23 cellular contexts compared by ENCODE assay signal in genomic region chr10:11025978-11026377, GRCh38. TPM values are rescaled to one million over a fixed set of nuclear protein-coding genes. Genes with fewer than 3 reads are reported as not detected.
DNase-seq lines count a peak whose midpoint lies in the region; ATAC-seq and TF ChIP-seq lines count a peak whose summit lies in the region.
"Had no signal": no experiment of that assay in that cellular context is flagged by ENCODE, and none has a peak within 500 bp of the region (broad histone marks: within the 10 kb centered on the region; RNA-seq: fewer than 3 reads in every experiment).

No MANE protein-coding gene starts in this region.

- no peaks in the 10 kb centered on the region for H3K9me3 ChIP-seq in right atrium auricular region
- H3K9me3 ChIP-seq in heart left ventricle: no peaks in the 10 kb centered on the region
- no peaks in the 10 kb centered on the region for H3K9me3 ChIP-seq in esophagus muscularis mucosa
- H3K9me3 ChIP-seq in suprapubic skin: no peaks in the 10 kb centered on the region
- no peaks in the 10 kb centered on the region for H3K9me3 ChIP-seq in upper lobe of right lung
- H3K9me3 ChIP-seq: A549; BLaER1 treated with 17β-estradiol and CSF1 and Interleukin-3, amounts not matched to agents 10 nM and 100 nM; SJSA1 had no signal

- H3K4me3 ChIP-seq in right atrium auricular region (no peak overlapping the region), heart left ventricle (no peak overlapping the region), esophagus muscularis mucosa (no peak overlapping the region), suprapubic skin (no peak overlapping the region), upper lobe of right lung (no peak overlapping the region)
- H3K4me3 ChIP-seq: A549; BLaER1 treated with 17β-estradiol and CSF1 and Interleukin-3, amounts not matched to agents 10 nM and 100 nM; PC-9; SJSA1 had no signal

- ATAC-seq in heart left ventricle (no peak), HG02852 (IDR thresholded peaks at IDR 0.05; ENCODE audit: unreplicated experiment) (no peak), upper lobe of right lung (no peak)
- ATAC-seq in stimulated activated effector memory CD8-positive, alpha-beta T cell treated with anti-CD3 and anti-CD28 coated beads, Interleukin-12 subunit alpha, Interleukin-12 subunit beta, amount 100 ng/mL, for 72 hours: no peak
- ATAC-seq: A549 had no signal

- TF ChIP-seq EP300 in esophagus muscularis mucosa (IDR thresholded peaks at IDR 0.05) (no peak), suprapubic skin (IDR thresholded peaks at IDR 0.05) (no peak)

- no peaks in the 10 kb centered on the region for H3K27me3 ChIP-seq in right atrium auricular region
- H3K27me3 ChIP-seq in heart left ventricle: peaks cover 0 to 3% (median 0%) of the 10 kb centered on the region in 9 donors
- H3K27me3 ChIP-seq in esophagus muscularis mucosa: no peaks in the 10 kb centered on the region
- H3K27me3 ChIP-seq in suprapubic skin: peaks cover 8% of the 10 kb centered on the region
- H3K27me3 ChIP-seq in upper lobe of right lung: no peaks in the 10 kb centered on the region
- H3K27me3 ChIP-seq: SJSA1 had no signal

- no peak overlapping the region for H3K4me3 Mint-ChIP-seq in osteocyte (ENCODE audit: unreplicated experiment)
- H3K4me3 Mint-ChIP-seq in stimulated activated effector memory CD8-positive, alpha-beta T cell treated with anti-CD3 and anti-CD28 coated beads, Interleukin-12 subunit alpha, Interleukin-12 subunit beta, amount 100 ng/mL, for 72 hours: no peak overlapping the region
- H3K4me3 Mint-ChIP-seq: CD4-positive, alpha-beta T cell had no signal

- H3K4me1 ChIP-seq in right atrium auricular region (peaks cover 0 to 66% of the 10 kb centered on the region in 2 donors), heart left ventricle (peaks cover 0 to 76% (median 28%) of the 10 kb centered on the region in 12 donors), esophagus muscularis mucosa (peaks cover 20 to 48% (median 33%) of the 10 kb centered on the region in 4 donors), suprapubic skin (peaks cover 8% of the 10 kb centered on the region), upper lobe of right lung (peaks cover 6% of the 10 kb centered on the region)
- H3K4me1 ChIP-seq: A549, SJSA1 had no signal

- intact Hi-C loops in heart left ventricle (cut with DNase I) (loop anchor here in 6 of 10 donors (5.0 to 10.0 kb wide), 4 partner anchors 139 to 249 kb away; no protein-coding TSS in a partner anchor), esophagus muscularis mucosa (cut with DNase I) (no loop called here), upper lobe of right lung (cut with DNase I) (no loop called here)

- H3K27ac ChIP-seq in right atrium auricular region (peak overlapping the region; percentile 63 to 95), heart left ventricle (peak overlapping the region in 3 of 12 donors; percentile 10 to 52 (median 23)), esophagus muscularis mucosa (replicated peaks in 1 of 4) (no peak overlapping the region), suprapubic skin (peak overlapping the region; percentile 46), upper lobe of right lung (no peak overlapping the region)
- H3K27ac ChIP-seq: A549; BLaER1 treated with 17β-estradiol and CSF1 and Interleukin-3, amounts not matched to agents 10 nM and 100 nM; PC-9; SJSA1 had no signal

- DNase-seq in right atrium auricular region (ENCODE audit: low spot score) (no peak), heart left ventricle (no peak), esophagus muscularis mucosa (ENCODE audit: extremely low spot score) (peak; percentile 82), osteocyte (ENCODE audit: extremely low spot score, unreplicated experiment) (no peak), suprapubic skin (ENCODE audit: low spot score in 2 of 2) (no peak), upper lobe of right lung (no peak)
- no peak for DNase-seq in stimulated activated effector memory CD8-positive, alpha-beta T cell treated with anti-CD3 and anti-CD28 coated beads, Interleukin-12 subunit alpha, Interleukin-12 subunit beta, amount 100 ng/mL, for 72 hours (ENCODE audit: low spot score in 2 of 2)
- DNase-seq: AML-193; CD4-positive, alpha-beta T cell; COR-L47; DMS79 treated with DMSO at 0.1 percent for 48 hours; GF-D8; Karpas-422; NCI-H1092; NCI-H1417 treated with DMSO at 0.1 percent for 48 hours; NCI-H2107; NCI-H526 treated with DMSO at 0.1 percent for 48 hours; PC-9 had no signal

- H3K36me3 ChIP-seq in right atrium auricular region: no peaks in the 10 kb centered on the region
- H3K36me3 ChIP-seq in heart left ventricle: no peaks in the 10 kb centered on the region
- no peaks in the 10 kb centered on the region for H3K36me3 ChIP-seq in esophagus muscularis mucosa
- H3K36me3 ChIP-seq in suprapubic skin: no peaks in the 10 kb centered on the region
- no peaks in the 10 kb centered on the region for H3K36me3 ChIP-seq in upper lobe of right lung
- H3K36me3 ChIP-seq: BLaER1 treated with 17β-estradiol and CSF1 and Interleukin-3, amounts not matched to agents 10 nM and 100 nM; SJSA1 had no signal

- no peaks in the 10 kb centered on the region for H3K36me3 Mint-ChIP-seq in osteocyte (ENCODE audit: unreplicated experiment)
- no peaks in the 10 kb centered on the region for H3K36me3 Mint-ChIP-seq in stimulated activated effector memory CD8-positive, alpha-beta T cell treated with anti-CD3 and anti-CD28 coated beads, Interleukin-12 subunit alpha, Interleukin-12 subunit beta, amount 100 ng/mL, for 72 hours

- no peaks in the 10 kb centered on the region for H3K27me3 Mint-ChIP-seq in osteocyte (ENCODE audit: unreplicated experiment)

- H3K4me1 Mint-ChIP-seq in osteocyte (ENCODE audit: unreplicated experiment): no peaks in the 10 kb centered on the region
- H3K4me1 Mint-ChIP-seq in stimulated activated effector memory CD8-positive, alpha-beta T cell treated with anti-CD3 and anti-CD28 coated beads, Interleukin-12 subunit alpha, Interleukin-12 subunit beta, amount 100 ng/mL, for 72 hours: no peaks in the 10 kb centered on the region

- no peaks in the 10 kb centered on the region for H3K9me3 Mint-ChIP-seq in osteocyte (ENCODE audit: unreplicated experiment)
- no peaks in the 10 kb centered on the region for H3K9me3 Mint-ChIP-seq in stimulated activated effector memory CD8-positive, alpha-beta T cell treated with anti-CD3 and anti-CD28 coated beads, Interleukin-12 subunit alpha, Interleukin-12 subunit beta, amount 100 ng/mL, for 72 hours
- H3K9me3 Mint-ChIP-seq: CD4-positive, alpha-beta T cell had no signal

- TF ChIP-seq POLR2A in heart left ventricle (IDR thresholded peaks at IDR 0.05): no peak
- no peak for TF ChIP-seq POLR2A in esophagus muscularis mucosa (IDR thresholded peaks at IDR 0.05; ENCODE audit: low read depth)
- TF ChIP-seq POLR2A in suprapubic skin (IDR thresholded peaks at IDR 0.05): no peak

- H3K27ac Mint-ChIP-seq in osteocyte (ENCODE audit: unreplicated experiment): peak overlapping the region; percentile 1
- no peak overlapping the region for H3K27ac Mint-ChIP-seq in stimulated activated effector memory CD8-positive, alpha-beta T cell treated with anti-CD3 and anti-CD28 coated beads, Interleukin-12 subunit alpha, Interleukin-12 subunit beta, amount 100 ng/mL, for 72 hours
- H3K27ac Mint-ChIP-seq: CD4-positive, alpha-beta T cell had no signal

- TF ChIP-seq CTCF in right atrium auricular region (IDR thresholded peaks at IDR 0.05) (no peak), heart left ventricle (IDR thresholded peaks at IDR 0.05) (no peak), esophagus muscularis mucosa (IDR thresholded peaks at IDR 0.05) (no peak), osteocyte (IDR thresholded peaks at IDR 0.05) (no peak), suprapubic skin (IDR thresholded peaks at IDR 0.05) (no peak), upper lobe of right lung (IDR thresholded peaks at IDR 0.05) (no peak)

- 69 to 80% (median 74%) methylated on average over 7 of the region's 7 CpGs for WGBS in heart left ventricle, 4 donors
- WGBS in esophagus muscularis mucosa: 83% methylated on average over 7 of the region's 7 CpGs
- 82% methylated on average over 7 of the region's 7 CpGs for WGBS in suprapubic skin

RNA-seq across cellular contexts. Expression of gene CELF2, which starts 8.3 kb away (rescaled TPM):
- total RNA-seq in right atrium auricular region (10 to 100 TPM; 63.2 to 69.4 TPM), heart left ventricle (100 to 1,000 TPM in 1 of 9 donors, 10 to 100 TPM in 8; 61.2 to 103 (median 73.3) TPM), esophagus muscularis mucosa (100 to 1,000 TPM in 3 of 4 donors, 10 to 100 TPM in 1; 81.8 to 128 (median 104) TPM), osteocyte (33.8 and 35.8 TPM in 2 replicates), suprapubic skin (10 to 100 TPM in 3 of 4 donors, 1 to 10 TPM in 1; 8.7 to 28.6 (median 22.9) TPM), upper lobe of right lung (110 TPM)
- polyA plus RNA-seq in heart left ventricle: 10 to 100 TPM; 14.2 to 33.3 TPM
- total RNA-seq: HT-29, PC-9, SJSA1 had no signal

Comparison
In these comparisons a context has a peak if more than half of its experiments do, and no peak if none do; other contexts are left out.
1. H3K27ac ChIP-seq: peak in right atrium auricular region (2 of 2) and suprapubic skin (single experiment); none in esophagus muscularis mucosa (0 of 4) and upper lobe of right lung (single experiment).
2. intact Hi-C loops: an anchor here in heart left ventricle (5.0 to 10.0 kb wide); none called in esophagus muscularis mucosa and upper lobe of right lung.